Comparison of ENCODE assay signal across 29 cellular contexts in the genomic region with DNA sequence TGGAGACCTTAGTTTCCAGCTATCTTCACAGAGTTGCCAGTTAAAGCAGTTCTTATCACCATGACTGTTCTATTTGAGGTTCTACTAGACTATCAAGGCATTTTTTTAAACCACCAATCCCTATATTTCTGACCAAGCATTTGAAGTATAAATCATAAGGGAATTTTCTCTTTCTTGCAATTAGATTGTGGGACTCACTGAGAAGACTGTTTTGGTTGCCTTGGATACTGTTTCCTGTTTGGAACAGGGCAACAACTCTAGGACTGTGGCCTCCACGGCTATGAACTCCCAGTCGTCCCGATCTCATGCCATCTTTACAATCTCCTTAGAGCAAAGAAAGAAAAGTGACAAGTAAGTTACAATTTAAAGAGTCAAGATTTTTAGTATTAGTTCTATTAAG. TPM values are rescaled to one million over a fixed set of nuclear protein-coding genes. Genes with fewer than 3 reads are reported as not detected.
DNase-seq lines count a peak whose midpoint lies in the region; ATAC-seq and TF ChIP-seq lines count a peak whose summit lies in the region.
"Had no signal": no experiment of that assay in that cellular context is flagged by ENCODE, and none has a peak within 500 bp of the region (broad histone marks: within the 10 kb centered on the region; RNA-seq: fewer than 3 reads in every experiment).

No MANE protein-coding gene starts in this region.

- DNase-seq in AG08395 (ENCODE audit: low spot score): peak; percentile 4
- DNase-seq in NCI-H226: peak; percentile 28
- peak; percentile 62 for DNase-seq in choroid plexus epithelial cell (ENCODE audit: low read depth)
- DNase-seq in kidney tubule cell (ENCODE audit: low spot score): peak; percentile 37
- no peak for DNase-seq in activated T-cell treated with anti-CD3 and anti-CD28 coated beads, Interleukin-2, amount 50 U/mL, for 4 hours
- DNase-seq: activated B cell treated with CpG ODN at 0.5 μM for 24 hours; activated naive CD8-positive, alpha-beta T cell treated with anti-CD3 and anti-CD28 coated beads, Interleukin-2, amount 10 ng/mL, durations not matched to agents 7 days and 5 days; caudate nucleus; DMS153; effector CD4-positive, alpha-beta T cell; GF-D8; H7; kidney glomerular epithelial cell; NCI-H187; NCI-H2227 treated with DMSO at 0.1 percent for 48 hours; nephron progenitor cell; small intestine; stimulated activated CD4-positive, alpha-beta T cell treated with anti-CD3 and anti-CD28 coated beads, Interleukin-4, amount 100 ng/mL, for 1 hour; T-helper 9 cell; upper lobe of right lung had no signal

- no peaks in the 10 kb centered on the region for H3K9me3 Mint-ChIP-seq in activated T-helper 17 cell treated with anti-CD3 and anti-CD28 coated beads, Interleukin-2, amount 50 U/mL, for 72 hours
- H3K9me3 Mint-ChIP-seq in activated T-cell treated with anti-CD3 and anti-CD28 coated beads, Interleukin-2, amount 50 U/mL, for 4 hours: no peaks in the 10 kb centered on the region
- H3K9me3 Mint-ChIP-seq: activated B cell treated with CpG ODN at 0.5 μM for 24 hours; activated naive CD8-positive, alpha-beta T cell treated with anti-CD3 and anti-CD28 coated beads, Interleukin-2, amount 10 ng/mL, durations not matched to agents 7 days and 5 days had no signal

- no peak for ATAC-seq in activated T-helper 17 cell treated with anti-CD3 and anti-CD28 coated beads, Interleukin-2, amount 50 U/mL, for 72 hours (replicated peaks)
- ATAC-seq in HG02981 (IDR thresholded peaks at IDR 0.05; ENCODE audit: unreplicated experiment) (no peak), GM18909 (IDR thresholded peaks at IDR 0.05; ENCODE audit: poor library complexity, unreplicated experiment) (no peak)
- ATAC-seq in activated T-cell treated with anti-CD3 and anti-CD28 coated beads, Interleukin-2, amount 50 U/mL, for 4 hours: no peak
- ATAC-seq: Panc1, upper lobe of right lung had no signal

- no peak overlapping the region for H3K4me3 ChIP-seq in choroid plexus epithelial cell (ENCODE audit: low read depth, low read length)
- H3K4me3 ChIP-seq: esophagus muscularis mucosa, SK-N-MC, upper lobe of right lung had no signal

- no peak for TF ChIP-seq CTCF in choroid plexus epithelial cell (conservative IDR thresholded peaks at IDR 0.05; ENCODE audit: low read depth, low read length)

- no peaks in the 10 kb centered on the region for H3K27me3 Mint-ChIP-seq in activated T-helper 17 cell treated with anti-CD3 and anti-CD28 coated beads, Interleukin-2, amount 50 U/mL, for 72 hours
- no peaks in the 10 kb centered on the region for H3K27me3 Mint-ChIP-seq in activated T-cell treated with anti-CD3 and anti-CD28 coated beads, Interleukin-2, amount 50 U/mL, for 4 hours (ENCODE audit: low read depth)
- H3K27me3 Mint-ChIP-seq: activated B cell treated with CpG ODN at 0.5 μM for 24 hours; activated naive CD8-positive, alpha-beta T cell treated with anti-CD3 and anti-CD28 coated beads, Interleukin-2, amount 10 ng/mL, durations not matched to agents 7 days and 5 days; progenitor cell of endocrine pancreas had no signal

- no peak overlapping the region for H3K4me3 Mint-ChIP-seq in activated T-helper 17 cell treated with anti-CD3 and anti-CD28 coated beads, Interleukin-2, amount 50 U/mL, for 72 hours
- H3K4me3 Mint-ChIP-seq in activated T-cell treated with anti-CD3 and anti-CD28 coated beads, Interleukin-2, amount 50 U/mL, for 4 hours: no peak overlapping the region
- H3K4me3 Mint-ChIP-seq: activated B cell treated with CpG ODN at 0.5 μM for 24 hours; activated naive CD8-positive, alpha-beta T cell treated with anti-CD3 and anti-CD28 coated beads, Interleukin-2, amount 10 ng/mL, durations not matched to agents 7 days and 5 days; mesothelial cell of epicardium; nephron progenitor cell had no signal

- H3K4me1 Mint-ChIP-seq in activated T-helper 17 cell treated with anti-CD3 and anti-CD28 coated beads, Interleukin-2, amount 50 U/mL, for 72 hours: no peaks in the 10 kb centered on the region
- peaks cover 5% of the 10 kb centered on the region for H3K4me1 Mint-ChIP-seq in activated T-cell treated with anti-CD3 and anti-CD28 coated beads, Interleukin-2, amount 50 U/mL, for 4 hours (ENCODE audit: low read depth)
- H3K4me1 Mint-ChIP-seq: activated B cell treated with CpG ODN at 0.5 μM for 24 hours, mesothelial cell of epicardium, nephron progenitor cell had no signal

- H3K36me3 Mint-ChIP-seq in activated T-helper 17 cell treated with anti-CD3 and anti-CD28 coated beads, Interleukin-2, amount 50 U/mL, for 72 hours (ENCODE audit: low read depth): peaks cover 16% of the 10 kb centered on the region
- no peaks in the 10 kb centered on the region for H3K36me3 Mint-ChIP-seq in activated T-cell treated with anti-CD3 and anti-CD28 coated beads, Interleukin-2, amount 50 U/mL, for 4 hours (ENCODE audit: insufficient read depth)

- H3K27ac Mint-ChIP-seq in activated T-helper 17 cell treated with anti-CD3 and anti-CD28 coated beads, Interleukin-2, amount 50 U/mL, for 72 hours: no peak overlapping the region
- H3K27ac Mint-ChIP-seq: activated B cell treated with CpG ODN at 0.5 μM for 24 hours; activated naive CD8-positive, alpha-beta T cell treated with anti-CD3 and anti-CD28 coated beads, Interleukin-2, amount 10 ng/mL, durations not matched to agents 7 days and 5 days; mesothelial cell of epicardium; nephron progenitor cell; progenitor cell of endocrine pancreas had no signal

RNA-seq across cellular contexts. Expression of a gene that starts 11.8 kb away (rescaled TPM):
- total RNA-seq in activated T-helper 17 cell treated with anti-CD3 and anti-CD28 coated beads, Interleukin-2, amount 50 U/mL, for 72 hours: 10 to 100 TPM; 25.4 to 30.3 TPM
- 1 to 10 TPM; 1.4 to 2.4 (median 2.0) TPM for total RNA-seq in activated T-cell treated with anti-CD3 and anti-CD28 coated beads, Interleukin-2, amount 50 U/mL, for 4 hours

RNA-seq across cellular contexts. Expression of a gene that starts 12.0 kb away (rescaled TPM):
- total RNA-seq in activated T-helper 17 cell treated with anti-CD3 and anti-CD28 coated beads, Interleukin-2, amount 50 U/mL, for 72 hours: 10 to 100 TPM; 21.6 to 32.1 TPM
- 10 to 100 TPM; 16.0 to 19.1 (median 17.1) TPM for total RNA-seq in activated T-cell treated with anti-CD3 and anti-CD28 coated beads, Interleukin-2, amount 50 U/mL, for 4 hours

RNA-seq across cellular contexts. Expression of a gene that starts 19.7 kb away (rescaled TPM):
- total RNA-seq in activated T-helper 17 cell treated with anti-CD3 and anti-CD28 coated beads, Interleukin-2, amount 50 U/mL, for 72 hours: not detected
- total RNA-seq in activated T-cell treated with anti-CD3 and anti-CD28 coated beads, Interleukin-2, amount 50 U/mL, for 4 hours: not detected
- total RNA-seq: A172; activated B cell treated with CpG ODN at 0.5 μM for 24 hours; activated naive CD8-positive, alpha-beta T cell treated with anti-CD3 and anti-CD28 coated beads, Interleukin-2, amount 10 ng/mL, durations not matched to agents 7 days and 5 days; esophagus muscularis mucosa; H7; mesothelial cell of epicardium; progenitor cell of endocrine pancreas; upper lobe of right lung had no signal

RNA-seq across cellular contexts. Expression of a gene that starts 33.6 kb away (rescaled TPM):
- total RNA-seq in activated T-helper 17 cell treated with anti-CD3 and anti-CD28 coated beads, Interleukin-2, amount 50 U/mL, for 72 hours: not detected
- total RNA-seq in activated T-cell treated with anti-CD3 and anti-CD28 coated beads, Interleukin-2, amount 50 U/mL, for 4 hours: not detected
- total RNA-seq: A172; activated B cell treated with CpG ODN at 0.5 μM for 24 hours; activated naive CD8-positive, alpha-beta T cell treated with anti-CD3 and anti-CD28 coated beads, Interleukin-2, amount 10 ng/mL, durations not matched to agents 7 days and 5 days; esophagus muscularis mucosa; H7; mesothelial cell of epicardium; progenitor cell of endocrine pancreas; upper lobe of right lung had no signal

RNA-seq across cellular contexts. Expression of a gene that starts 41.7 kb away (rescaled TPM):
- under 1 TPM; 0.35 to 0.85 TPM for total RNA-seq in activated T-helper 17 cell treated with anti-CD3 and anti-CD28 coated beads, Interleukin-2, amount 50 U/mL, for 72 hours
- under 1 TPM in 1 of 3 donors, not detected in 2; 0.18 TPM for total RNA-seq in activated T-cell treated with anti-CD3 and anti-CD28 coated beads, Interleukin-2, amount 50 U/mL, for 4 hours
- total RNA-seq: A172, activated B cell treated with CpG ODN at 0.5 μM for 24 hours, H7, progenitor cell of endocrine pancreas had no signal

Comparison
In these comparisons a context has a peak if more than half of its experiments do, and no peak if none do; other contexts are left out.
1. RNA of a gene that starts 11.8 kb away (total RNA-seq): 25.4 to 30.3 TPM in activated T-helper 17 cell treated with anti-CD3 and anti-CD28 coated beads, Interleukin-2, amount 50 U/mL, for 72 hours; 1.4 to 2.4 TPM in activated T-cell treated with anti-CD3 and anti-CD28 coated beads, Interleukin-2, amount 50 U/mL, for 4 hours; every median in the first group is over 4 times any median in the second.